ENCODE assay signal across 1 cellular context in genomic region chr12:108090107-108090899, GRCh38.
TF ChIP-seq lines count a peak whose summit lies in the region.

No MANE protein-coding gene starts in this region.

TF ChIP-seq in GM23338, 12 proteins besides CTCF, POLR2A, EP300 and RAD21 (continued from another document):
- TF ChIP-seq ZNF462 (CRISPR knock-in tag; IDR thresholded peaks at IDR 0.05): no peak
- TF ChIP-seq CREB1 (CRISPR knock-in tag; IDR thresholded peaks at IDR 0.05; ENCODE audit: low read depth): no peak
- TF ChIP-seq ZNF114 (CRISPR knock-in tag; IDR thresholded peaks at IDR 0.05): no peak
- TF ChIP-seq STAT1 (IDR thresholded peaks at IDR 0.05; ENCODE audit: unreplicated experiment): no peak
- TF ChIP-seq EZH2 (IDR thresholded peaks at IDR 0.05; ENCODE audit: low read depth, unreplicated experiment): no peak
- no peak for TF ChIP-seq JUNB (IDR thresholded peaks at IDR 0.05; ENCODE audit: unreplicated experiment)
TF ChIP-seq in GM23338: peak in this region for 0.
